In genomic region chr2:62149708-62150107, GRCh38 we compare ENCODE assay signal across 12 cellular contexts. TPM values are rescaled to one million over a fixed set of nuclear protein-coding genes. Genes with fewer than 3 reads are reported as not detected.
DNase-seq lines count a peak whose midpoint lies in the region; ATAC-seq and TF ChIP-seq lines count a peak whose summit lies in the region.
"Had no signal": no experiment of that assay in that cellular context is flagged by ENCODE, and none has a peak within 500 bp of the region (broad histone marks: within the 10 kb centered on the region; RNA-seq: fewer than 3 reads in every experiment).

No MANE protein-coding gene starts in this region.

- no peak overlapping the region for H3K4me3 Mint-ChIP-seq in MCF 10A (ENCODE audit: unreplicated experiment)
- no peak overlapping the region for H3K4me3 Mint-ChIP-seq in T-helper 2 cell treated with Interferon-gamma antibody and Interleukin-4, amounts not matched to agents 5 μg/mL and 100 μg/mL, for 36 hours

- no peaks in the 10 kb centered on the region for H3K9me3 ChIP-seq in breast epithelium
- H3K9me3 ChIP-seq in gastroesophageal sphincter, result no peaks in the 10 kb centered on the region
- H3K9me3 ChIP-seq in testis, result no peaks in the 10 kb centered on the region
- no peaks in the 10 kb centered on the region for H3K9me3 ChIP-seq in stomach
- H3K9me3 ChIP-seq: body of pancreas had no signal

- TF ChIP-seq POLR2A in breast epithelium (IDR thresholded peaks at IDR 0.05) (no peak), gastroesophageal sphincter (IDR thresholded peaks at IDR 0.05) (no peak), testis (IDR thresholded peaks at IDR 0.05) (no peak), stomach (IDR thresholded peaks at IDR 0.05) (no peak)

- DNase-seq in MCF 10A (ENCODE audit: unreplicated experiment) (peak; percentile 83), breast epithelium (ENCODE audit: low spot score in 2 of 2) (no peak), stromal cell of bone marrow (ENCODE audit: low read depth) (peak; percentile 97), testis (no peak), NCI-H1417 treated with DMSO at 0.1 percent for 48 hours (lab: John Stamatoyannopoulos, UW) (no peak), stomach (no peak)
- peak; percentile 17 for DNase-seq in T-helper 2 cell treated with Interferon-gamma antibody and Interleukin-4, amounts not matched to agents 5 μg/mL and 100 μg/mL, for 36 hours (ENCODE audit: low spot score)
- DNase-seq: body of pancreas, H7, NCI-H774 had no signal

- peaks cover 26% of the 10 kb centered on the region for H3K4me1 Mint-ChIP-seq in MCF 10A (ENCODE audit: insufficient read depth, unreplicated experiment)
- H3K4me1 Mint-ChIP-seq in T-helper 2 cell treated with Interferon-gamma antibody and Interleukin-4, amounts not matched to agents 5 μg/mL and 100 μg/mL, for 36 hours (ENCODE audit: low read depth), result peaks cover 7% of the 10 kb centered on the region

- H3K36me3 ChIP-seq in breast epithelium (no peaks in the 10 kb centered on the region), gastroesophageal sphincter (peaks cover 0 to 5% of the 10 kb centered on the region in 2 donors), testis (ENCODE audit: low read depth, missing control alignments) (no peaks in the 10 kb centered on the region), stomach (peaks cover 0 to 6% (median 0%) of the 10 kb centered on the region in 4 donors)

- no peaks in the 10 kb centered on the region for H3K36me3 Mint-ChIP-seq in MCF 10A (ENCODE audit: insufficient read depth, unreplicated experiment)
- peaks cover 2% of the 10 kb centered on the region for H3K36me3 Mint-ChIP-seq in T-helper 2 cell treated with Interferon-gamma antibody and Interleukin-4, amounts not matched to agents 5 μg/mL and 100 μg/mL, for 36 hours (ENCODE audit: low read depth)

- H3K4me3 ChIP-seq in breast epithelium (no peak overlapping the region), gastroesophageal sphincter (no peak overlapping the region), testis (no peak overlapping the region), stomach (no peak overlapping the region)
- H3K4me3 ChIP-seq: body of pancreas had no signal

- no peak overlapping the region for H3K27ac Mint-ChIP-seq in MCF 10A (ENCODE audit: low read depth, unreplicated experiment)
- H3K27ac Mint-ChIP-seq in T-helper 2 cell treated with Interferon-gamma antibody and Interleukin-4, amounts not matched to agents 5 μg/mL and 100 μg/mL, for 36 hours, result no peak overlapping the region

- TF ChIP-seq CTCF in MCF 10A (IDR thresholded peaks at IDR 0.05; ENCODE audit: unreplicated experiment) (no peak), breast epithelium (IDR thresholded peaks at IDR 0.05) (no peak), gastroesophageal sphincter (IDR thresholded peaks at IDR 0.05) (no peak), testis (IDR thresholded peaks at IDR 0.05) (no peak), stomach (IDR thresholded peaks at IDR 0.05) (no peak)

- CTCF ChIA-PET in MCF 10A (lab: Yijun Ruan, JAX), result no interaction called here

- TF ChIP-seq EP300 in gastroesophageal sphincter (IDR thresholded peaks at IDR 0.05) (no peak), stomach (IDR thresholded peaks at IDR 0.05) (no peak)

- peak; percentile 28 for ATAC-seq in gastroesophageal sphincter
- ATAC-seq: body of pancreas had no signal

- peaks cover 0 to 8% of the 10 kb centered on the region in 2 donors for H3K4me1 ChIP-seq in breast epithelium
- H3K4me1 ChIP-seq in gastroesophageal sphincter, result no peaks in the 10 kb centered on the region
- peaks cover 6% of the 10 kb centered on the region for H3K4me1 ChIP-seq in testis
- H3K4me1 ChIP-seq in stomach, result no peaks in the 10 kb centered on the region
- H3K4me1 ChIP-seq: body of pancreas, parathyroid adenoma had no signal

- POLR2A ChIA-PET in MCF 10A (lab: Yijun Ruan, JAX), result interaction anchor here (0.5 to 1.0 kb wide), 6 partner anchors 12 to 277 kb away, joined by 3 to 6 read pairs (median 3); no protein-coding TSS in a partner anchor

- intact Hi-C loops in MCF 10A (cut with micrococcal nuclease) (no loop called here), breast epithelium (cut with DNase I; ENCODE audit: low total_unique reads) (no loop called here), testis (cut with DNase I; ENCODE audit: low total_unique reads) (no loop called here), stomach (cut with DNase I; ENCODE audit: low total_unique reads) (no loop called here)

- H3K27ac ChIP-seq in breast epithelium, result no peak overlapping the region
- H3K27ac ChIP-seq in gastroesophageal sphincter, result no peak overlapping the region
- no peak overlapping the region for H3K27ac ChIP-seq in testis
- no peak overlapping the region for H3K27ac ChIP-seq in stomach
- H3K27ac ChIP-seq: body of pancreas, parathyroid adenoma had no signal

- no TSS peak for BruUV-seq in MCF 10A (replicated peaks; lab: Mats Ljungman, UMichigan)

- no peaks in the 10 kb centered on the region for H3K9me3 Mint-ChIP-seq in MCF 10A (ENCODE audit: unreplicated experiment)
- peaks cover under 1% of the 10 kb centered on the region for H3K9me3 Mint-ChIP-seq in T-helper 2 cell treated with Interferon-gamma antibody and Interleukin-4, amounts not matched to agents 5 μg/mL and 100 μg/mL, for 36 hours

- H3K27me3 ChIP-seq in breast epithelium (no peaks in the 10 kb centered on the region), gastroesophageal sphincter (no peaks in the 10 kb centered on the region), testis (no peaks in the 10 kb centered on the region), stomach (no peaks in the 10 kb centered on the region)
- H3K27me3 ChIP-seq: body of pancreas had no signal

- H3K27me3 Mint-ChIP-seq in MCF 10A (ENCODE audit: insufficient read depth, unreplicated experiment), result no peaks in the 10 kb centered on the region
- H3K27me3 Mint-ChIP-seq in T-helper 2 cell treated with Interferon-gamma antibody and Interleukin-4, amounts not matched to agents 5 μg/mL and 100 μg/mL, for 36 hours (ENCODE audit: low read depth), result no peaks in the 10 kb centered on the region

RNA-seq across cellular contexts. Expression of gene B3GNT2, which starts 46.2 kb away (rescaled TPM):
- 12.3 and 15.3 TPM in 2 replicates for total RNA-seq in MCF 10A (2022)
- total RNA-seq in breast epithelium, result 10 to 100 TPM; 16.3 to 39.5 (median 25.6) TPM
- 10 to 100 TPM; 10.5 to 24.7 (median 14.1) TPM for total RNA-seq in gastroesophageal sphincter
- 10 to 100 TPM; 20.9 TPM for total RNA-seq in testis
- polyA plus RNA-seq in testis (ENCODE audit: insufficient read depth, low read depth, low replicate concordance), result 19.7 TPM
- 10 to 100 TPM; 10.7 to 62.5 (median 30.3) TPM for total RNA-seq in stomach
- polyA plus RNA-seq in stomach, result 1 to 10 TPM; 6.6 to 7.3 (median 7.3) TPM

Comparison
In these comparisons a context has a peak if more than half of its experiments do, and no peak if none do; other contexts are left out.
1. DNase-seq: peak in MCF 10A (single experiment), T-helper 2 cell treated with Interferon-gamma antibody and Interleukin-4, amounts not matched to agents 5 μg/mL and 100 μg/mL, for 36 hours (single experiment) and stromal cell of bone marrow (single experiment); none in breast epithelium (0 of 2), testis (single experiment), NCI-H1417 treated with DMSO at 0.1 percent for 48 hours (single experiment) and stomach (single experiment).